11 cellular contexts compared by ENCODE assay signal in genomic region chr10:77849039-77849664, GRCh38.
A peak's percentile ranks its signal among the peaks of the same experiment; 100 is the strongest.
DNase-seq lines count a peak whose midpoint lies in the region; ATAC-seq and FAIRE-seq lines count a peak whose summit lies in the region.
"Had no signal": no experiment of that assay in that cellular context is flagged by ENCODE, and none has a peak within 500 bp of the region (broad histone marks: within the 10 kb centered on the region; RNA-seq: fewer than 3 reads in every experiment).

No MANE protein-coding gene starts in this region.

- no peak for FAIRE-seq in GM19239 (lab: Jason Lieb, UNC)

- DNase-seq in HT-29 (ENCODE audit: low spot score) = peak; percentile 32
- DNase-seq in amniotic epithelial cell (ENCODE audit: low read depth) = peak; percentile 31
- peak; percentile 75 for DNase-seq in sciatic nerve (ENCODE audit: low spot score)
- no peak for DNase-seq in GM19239 (ENCODE audit: insufficient read length, low spot score)
- DNase-seq in activated gamma-delta T cell treated with Interleukin-2 at 50 U/mL for 16 hours = no peak
- DNase-seq: activated T-cell treated with anti-CD3 and anti-CD28 coated beads, Interleukin-2, amount 50 U/mL, for 48 hours; HCEC 1CT; NCI-H1092 treated with DMSO at 0.1 percent for 48 hours; OCI-M1 had no signal

- ATAC-seq in GM18868 (IDR thresholded peaks at IDR 0.05; ENCODE audit: unreplicated experiment) (peak; percentile 74), sciatic nerve (peak; percentile 68), GM18502 (IDR thresholded peaks at IDR 0.05; ENCODE audit: poor library complexity, unreplicated experiment) (no peak)

- intact Hi-C loops in sciatic nerve (cut with DNase I) = loop anchor here (10.0 kb wide), 1 partner anchor 136 kb away; no protein-coding TSS in a partner anchor

Comparison
In these comparisons a context has a peak if more than half of its experiments do, and no peak if none do; other contexts are left out.
1. DNase-seq: peak in HT-29 (single experiment), amniotic epithelial cell (single experiment) and sciatic nerve (single experiment); none in GM19239 (single experiment) and activated gamma-delta T cell treated with Interleukin-2 at 50 U/mL for 16 hours (single experiment).